In the genomic region with DNA sequence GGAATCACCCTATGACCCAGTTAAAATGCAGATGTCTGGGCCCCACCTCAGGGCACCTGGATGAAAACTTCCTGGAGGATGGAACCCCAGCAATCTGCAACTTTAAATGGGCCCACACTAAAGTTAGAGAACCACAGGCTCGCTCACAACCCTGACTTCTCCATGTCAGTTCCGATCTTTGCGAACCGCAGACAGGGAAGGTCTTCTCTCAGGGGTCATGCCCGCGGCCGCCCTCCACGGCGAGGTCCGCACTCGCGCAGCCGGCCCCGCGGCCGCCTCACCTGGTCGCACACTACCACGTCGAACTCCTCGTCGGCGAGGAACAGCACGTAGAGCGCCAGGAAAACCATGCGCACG, we compare ENCODE assay signal across 8 cellular contexts. TPM values are rescaled to one million over a fixed set of nuclear protein-coding genes. Genes with fewer than 3 reads are reported as not detected.
A peak's percentile ranks its signal among the peaks of the same experiment; 100 is the strongest.
DNase-seq lines count a peak whose midpoint lies in the region; ATAC-seq and TF ChIP-seq lines count a peak whose summit lies in the region.

No MANE protein-coding gene starts in this region.

- peak overlapping the region; percentile 95 for H3K4me3 ChIP-seq in brain microvascular endothelial cell (ENCODE audit: low read depth, low read length)

- H3K27ac ChIP-seq in C4-2B = peak overlapping the region; percentile 93
- peak overlapping the region; percentile 100 for H3K27ac ChIP-seq in brain microvascular endothelial cell

- H3K4me3 Mint-ChIP-seq in mesothelial cell of epicardium = peak overlapping the region; percentile 96

- H3K36me3 Mint-ChIP-seq in mesothelial cell of epicardium = peaks cover 26% of the 10 kb centered on the region

- H3K27ac Mint-ChIP-seq in mesothelial cell of epicardium = peak overlapping the region; percentile 92

- peaks cover 27% of the 10 kb centered on the region for H3K36me3 ChIP-seq in brain microvascular endothelial cell (replicated peaks)

- TF ChIP-seq CTCF in C4-2B (conservative IDR thresholded peaks at IDR 0.05) (no peak), brain microvascular endothelial cell (IDR thresholded peaks at IDR 0.05; ENCODE audit: low read depth, low read length, missing control alignments) (no peak), mesothelial cell of epicardium (IDR thresholded peaks at IDR 0.05; ENCODE audit: unreplicated experiment) (no peak)

- peaks cover 34% of the 10 kb centered on the region for H3K4me1 Mint-ChIP-seq in mesothelial cell of epicardium

- no peak for DNase-seq in brain microvascular endothelial cell
- no peak for DNase-seq in mesothelial cell of epicardium (ENCODE audit: low spot score in 2 of 2, unreplicated experiment in 2 of 2)
- no peak for DNase-seq in stimulated activated naive CD4-positive, alpha-beta T cell treated with Interleukin-2 at 50 U/mL for 16 hours (lab: John Stamatoyannopoulos, UW)
- no peak for DNase-seq in AG08395 (ENCODE audit: low spot score)
- no peak for DNase-seq in activated CD8-positive, alpha-beta memory T cell treated with anti-CD3 and anti-CD28 coated beads, Interleukin-2, amount 50 U/mL, for 48 hours
- no peak for DNase-seq in NCI-H2227 (lab: John Stamatoyannopoulos, UW; ENCODE audit: unreplicated experiment)

- in situ Hi-C loops in brain microvascular endothelial cell (cut with HindIII; ENCODE audit: low pct_ligation_motif_present, low sequenced_read_pairs) = no loop called here

- H3K27me3 Mint-ChIP-seq in mesothelial cell of epicardium (ENCODE audit: low read depth) = no peaks in the 10 kb centered on the region

- peak; percentile 16 for ATAC-seq in HG03457 (IDR thresholded peaks at IDR 0.05; ENCODE audit: unreplicated experiment)

- H3K9me3 Mint-ChIP-seq in mesothelial cell of epicardium = no peaks in the 10 kb centered on the region

- no peaks in the 10 kb centered on the region for H3K27me3 ChIP-seq in brain microvascular endothelial cell (replicated peaks)

RNA-seq across cellular contexts. Expression of a gene that starts 0.5 kb away (rescaled TPM):
- total RNA-seq in mesothelial cell of epicardium = 28.6 to 31.2 TPM (median 29.6 TPM) in 3 replicates

RNA-seq across cellular contexts. Expression of a gene that starts 0.8 kb away (rescaled TPM):
- total RNA-seq in mesothelial cell of epicardium = 130 to 139 TPM (median 132 TPM) in 3 replicates
